In the genomic region with DNA sequence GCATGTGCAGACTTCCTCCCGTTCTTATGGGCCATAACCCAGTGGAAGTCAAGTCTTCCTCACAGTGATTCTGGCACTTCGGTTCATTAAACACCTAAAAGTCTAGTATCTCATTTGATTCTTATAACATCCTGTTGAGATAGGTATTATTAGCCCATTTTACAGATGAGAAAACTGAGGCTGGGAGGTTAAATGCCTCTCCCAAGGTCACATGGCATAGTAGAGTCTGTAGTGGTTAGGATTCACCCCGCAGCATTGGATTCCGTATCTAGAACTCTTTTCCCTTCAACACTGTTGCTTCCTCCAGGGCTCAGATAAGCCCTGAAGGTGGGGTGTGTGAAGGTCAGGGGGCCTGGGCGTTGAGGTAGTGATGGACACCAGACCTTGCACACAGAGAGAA, we compare ENCODE assay signal across 17 cellular contexts.
"Had no signal": no experiment of that assay in that cellular context is flagged by ENCODE, and none has a peak within 500 bp of the region (broad histone marks: within the 10 kb centered on the region; RNA-seq: fewer than 3 reads in every experiment).

No MANE protein-coding gene starts in this region.

- DNase-seq: cortex of kidney; effector memory CD8-positive, alpha-beta T cell; gastrocnemius medialis; left cardiac atrium; left ventricle myocardium inferior; lower lobe of right lung; natural killer cell; nucleus accumbens; pancreas; right cardiac atrium; stimulated activated CD4-positive, alpha-beta T cell treated with anti-CD3 and anti-CD28 coated beads, Interleukin-2, amount 100 ng/mL, for 48 hours; stimulated activated naive CD4-positive, alpha-beta T cell treated with Interleukin-2 at 50 U/mL for 16 hours; thyroid gland; uterus had no signal

- H3K27me3 ChIP-seq: esophagus muscularis mucosa, gastrocnemius medialis, pancreas, suprapubic skin, thyroid gland, uterus had no signal

- H3K27ac ChIP-seq: epithelial cell of prostate, esophagus muscularis mucosa, gastrocnemius medialis, left ventricle myocardium inferior, lower lobe of right lung, pancreas, suprapubic skin, thyroid gland, uterus had no signal
